In the genomic region with DNA sequence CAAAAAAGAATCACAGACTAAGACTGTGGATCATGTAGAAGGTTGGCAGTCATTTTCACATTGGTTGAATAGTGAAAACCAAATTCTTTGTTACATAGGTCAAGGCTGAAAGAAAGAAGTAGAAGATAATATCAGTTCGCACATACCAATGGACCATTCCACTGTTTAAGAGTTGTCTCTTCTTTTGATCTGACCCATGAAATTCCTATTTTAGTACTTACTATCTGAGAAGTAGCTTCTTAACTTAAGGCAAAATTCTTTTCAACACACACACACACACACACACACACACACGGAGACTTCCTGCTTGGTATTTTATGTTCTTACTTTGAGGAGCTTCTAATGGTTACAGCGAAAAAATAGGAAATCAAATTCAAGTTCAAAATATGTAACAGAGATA, we compare ENCODE assay signal across 1 cellular context.
TF ChIP-seq lines count a peak whose summit lies in the region.

No MANE protein-coding gene starts in this region.

TF ChIP-seq in WTC11, 78 proteins besides CTCF, POLR2A, EP300 and RAD21 (continued from another document):
- TF ChIP-seq, protein P1, sequence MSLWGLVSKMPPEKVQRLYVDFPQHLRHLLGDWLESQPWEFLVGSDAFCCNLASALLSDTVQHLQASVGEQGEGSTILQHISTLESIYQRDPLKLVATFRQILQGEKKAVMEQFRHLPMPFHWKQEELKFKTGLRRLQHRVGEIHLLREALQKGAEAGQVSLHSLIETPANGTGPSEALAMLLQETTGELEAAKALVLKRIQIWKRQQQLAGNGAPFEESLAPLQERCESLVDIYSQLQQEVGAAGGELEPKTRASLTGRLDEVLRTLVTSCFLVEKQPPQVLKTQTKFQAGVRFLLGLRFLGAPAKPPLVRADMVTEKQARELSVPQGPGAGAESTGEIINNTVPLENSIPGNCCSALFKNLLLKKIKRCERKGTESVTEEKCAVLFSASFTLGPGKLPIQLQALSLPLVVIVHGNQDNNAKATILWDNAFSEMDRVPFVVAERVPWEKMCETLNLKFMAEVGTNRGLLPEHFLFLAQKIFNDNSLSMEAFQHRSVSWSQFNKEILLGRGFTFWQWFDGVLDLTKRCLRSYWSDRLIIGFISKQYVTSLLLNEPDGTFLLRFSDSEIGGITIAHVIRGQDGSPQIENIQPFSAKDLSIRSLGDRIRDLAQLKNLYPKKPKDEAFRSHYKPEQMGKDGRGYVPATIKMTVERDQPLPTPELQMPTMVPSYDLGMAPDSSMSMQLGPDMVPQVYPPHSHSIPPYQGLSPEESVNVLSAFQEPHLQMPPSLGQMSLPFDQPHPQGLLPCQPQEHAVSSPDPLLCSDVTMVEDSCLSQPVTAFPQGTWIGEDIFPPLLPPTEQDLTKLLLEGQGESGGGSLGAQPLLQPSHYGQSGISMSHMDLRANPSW (CRISPR knock-in tag; conservative IDR thresholded peaks at IDR 0.05; ENCODE audit: low read depth), result no peak
- TF ChIP-seq, protein P2, sequence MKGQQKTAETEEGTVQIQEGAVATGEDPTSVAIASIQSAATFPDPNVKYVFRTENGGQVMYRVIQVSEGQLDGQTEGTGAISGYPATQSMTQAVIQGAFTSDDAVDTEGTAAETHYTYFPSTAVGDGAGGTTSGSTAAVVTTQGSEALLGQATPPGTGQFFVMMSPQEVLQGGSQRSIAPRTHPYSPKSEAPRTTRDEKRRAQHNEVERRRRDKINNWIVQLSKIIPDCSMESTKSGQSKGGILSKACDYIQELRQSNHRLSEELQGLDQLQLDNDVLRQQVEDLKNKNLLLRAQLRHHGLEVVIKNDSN (CRISPR knock-in tag; IDR thresholded peaks at IDR 0.05), result no peak
- no peak for TF ChIP-seq FOXJ3 (CRISPR knock-in tag; IDR thresholded peaks at IDR 0.05; ENCODE audit: borderline replicate concordance)
- TF ChIP-seq ZNF423 (CRISPR knock-in tag; IDR thresholded peaks at IDR 0.05), result no peak
- TF ChIP-seq, protein P3, sequence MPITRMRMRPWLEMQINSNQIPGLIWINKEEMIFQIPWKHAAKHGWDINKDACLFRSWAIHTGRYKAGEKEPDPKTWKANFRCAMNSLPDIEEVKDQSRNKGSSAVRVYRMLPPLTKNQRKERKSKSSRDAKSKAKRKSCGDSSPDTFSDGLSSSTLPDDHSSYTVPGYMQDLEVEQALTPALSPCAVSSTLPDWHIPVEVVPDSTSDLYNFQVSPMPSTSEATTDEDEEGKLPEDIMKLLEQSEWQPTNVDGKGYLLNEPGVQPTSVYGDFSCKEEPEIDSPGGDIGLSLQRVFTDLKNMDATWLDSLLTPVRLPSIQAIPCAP (CRISPR knock-in tag; IDR thresholded peaks at IDR 0.05), result no peak
- TF ChIP-seq, protein P4, sequence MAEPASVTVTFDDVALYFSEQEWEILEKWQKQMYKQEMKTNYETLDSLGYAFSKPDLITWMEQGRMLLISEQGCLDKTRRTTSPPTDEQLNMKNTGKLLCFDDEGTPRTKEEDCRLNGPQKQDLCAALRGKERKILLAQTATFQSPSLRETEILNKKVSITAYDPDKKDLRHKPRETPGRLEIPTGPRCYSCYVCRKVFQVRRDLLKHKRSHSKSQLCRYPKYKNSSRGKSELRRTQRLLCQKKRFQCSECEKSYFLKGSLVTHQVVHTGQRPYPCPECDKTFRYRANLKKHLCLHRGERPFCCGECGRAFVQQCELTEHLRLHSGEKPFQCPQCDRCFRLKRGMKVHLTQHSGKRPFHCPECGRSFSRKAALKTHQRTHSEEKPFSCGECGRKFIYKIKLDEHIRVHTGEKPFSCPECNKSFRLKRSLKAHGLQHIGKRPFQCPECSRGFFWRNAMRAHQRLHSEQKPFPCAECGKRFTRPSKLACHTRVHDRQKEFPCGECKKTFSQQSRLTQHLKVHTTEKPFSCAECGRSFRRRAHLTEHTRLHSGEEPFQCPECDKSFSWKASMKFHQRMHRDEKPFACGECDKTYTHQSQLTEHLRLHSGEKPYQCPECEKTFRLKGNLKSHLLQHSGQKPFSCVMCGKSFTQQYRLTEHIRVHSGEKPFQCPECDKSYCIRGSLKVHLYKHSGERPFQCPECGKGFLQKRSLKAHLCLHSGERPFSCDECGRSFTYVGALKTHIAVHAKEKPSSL (CRISPR knock-in tag; conservative IDR thresholded peaks at IDR 0.05), result no peak
- TF ChIP-seq, protein P5, sequence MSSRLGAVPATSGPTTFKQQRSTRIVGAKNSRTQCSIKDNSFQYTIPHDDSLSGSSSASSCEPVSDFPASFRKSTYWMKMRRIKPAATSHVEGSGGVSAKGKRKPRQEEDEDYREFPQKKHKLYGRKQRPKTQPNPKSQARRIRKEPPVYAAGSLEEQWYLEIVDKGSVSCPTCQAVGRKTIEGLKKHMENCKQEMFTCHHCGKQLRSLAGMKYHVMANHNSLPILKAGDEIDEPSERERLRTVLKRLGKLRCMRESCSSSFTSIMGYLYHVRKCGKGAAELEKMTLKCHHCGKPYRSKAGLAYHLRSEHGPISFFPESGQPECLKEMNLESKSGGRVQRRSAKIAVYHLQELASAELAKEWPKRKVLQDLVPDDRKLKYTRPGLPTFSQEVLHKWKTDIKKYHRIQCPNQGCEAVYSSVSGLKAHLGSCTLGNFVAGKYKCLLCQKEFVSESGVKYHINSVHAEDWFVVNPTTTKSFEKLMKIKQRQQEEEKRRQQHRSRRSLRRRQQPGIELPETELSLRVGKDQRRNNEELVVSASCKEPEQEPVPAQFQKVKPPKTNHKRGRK (CRISPR knock-in tag; IDR thresholded peaks at IDR 0.05; ENCODE audit: borderline replicate concordance), result no peak
